1 cellular context compared by ENCODE assay signal in genomic region chr16:3020604-3021448, GRCh38.
TF ChIP-seq lines count a peak whose summit lies in the region.

No MANE protein-coding gene starts in this region.

TF ChIP-seq in HepG2, 621 proteins besides CTCF, POLR2A, EP300 and RAD21 (continued from another document and continues in another):
- no peak for TF ChIP-seq THAP7 (CRISPR knock-in tag; IDR thresholded peaks at IDR 0.05)
- TF ChIP-seq ZNF552 (CRISPR knock-in tag; IDR thresholded peaks at IDR 0.05; ENCODE audit: borderline replicate concordance): no peak; the same call in 1 of the 2 replicates
- TF ChIP-seq THYN1 (CRISPR knock-in tag; IDR thresholded peaks at IDR 0.05; ENCODE audit: borderline replicate concordance, low read depth): no peak
- no peak for TF ChIP-seq MATR3 (CRISPR knock-in tag; IDR thresholded peaks at IDR 0.05)
- no peak; the same call in 1 of the 2 replicates for TF ChIP-seq ZNF629 (CRISPR knock-in tag; conservative IDR thresholded peaks at IDR 0.05)
- no peak for TF ChIP-seq TRIM24 (CRISPR knock-in tag; IDR thresholded peaks at IDR 0.05)
- no peak for TF ChIP-seq HES4 (CRISPR knock-in tag; IDR thresholded peaks at IDR 0.05; ENCODE audit: borderline replicate concordance)
- TF ChIP-seq NFE2L1 (CRISPR knock-in tag; IDR thresholded peaks at IDR 0.05; ENCODE audit: borderline replicate concordance): 0 out of 2 replicates have a peak, but pooled peaks have one; percentile 47
- TF ChIP-seq THAP9 (CRISPR knock-in tag; IDR thresholded peaks at IDR 0.05; ENCODE audit: borderline replicate concordance): no peak
- 0 out of 2 replicates have a peak, but pooled peaks have one; percentile 27 for TF ChIP-seq ZSCAN9 (CRISPR knock-in tag; IDR thresholded peaks at IDR 0.05; ENCODE audit: borderline replicate concordance)
- TF ChIP-seq CBFB (CRISPR knock-in tag; IDR thresholded peaks at IDR 0.05): peak; percentile 45; the same call in 1 of the 2 replicates
- peak; percentile 61; the same call in 1 of the 2 replicates for TF ChIP-seq FOXP4 (CRISPR knock-in tag; IDR thresholded peaks at IDR 0.05)
- peak; percentile 75 for TF ChIP-seq ATF7 (IDR thresholded peaks at IDR 0.05)
- peak; percentile 99 for TF ChIP-seq ATF7 (CRISPR knock-in tag; IDR thresholded peaks at IDR 0.05)
- no peak for TF ChIP-seq XRCC5 (optimal IDR thresholded peaks at IDR 0.05; ENCODE audit: low read length)
- TF ChIP-seq ZNF430 (CRISPR knock-in tag; IDR thresholded peaks at IDR 0.05): no peak
- TF ChIP-seq CENPX (CRISPR knock-in tag; IDR thresholded peaks at IDR 0.05): no peak
- TF ChIP-seq STAT6 (CRISPR knock-in tag; IDR thresholded peaks at IDR 0.05; ENCODE audit: borderline replicate concordance): no peak
- TF ChIP-seq THAP8 (CRISPR knock-in tag; IDR thresholded peaks at IDR 0.05; ENCODE audit: borderline replicate concordance): no peak
- no peak for TF ChIP-seq RFXANK (CRISPR knock-in tag; IDR thresholded peaks at IDR 0.05)
- TF ChIP-seq SP2 (CRISPR knock-in tag; IDR thresholded peaks at IDR 0.05): no peak; the same call in none of the 2 replicates
- no peak for TF ChIP-seq ZBTB37 (CRISPR knock-in tag; IDR thresholded peaks at IDR 0.05)
- no peak for TF ChIP-seq IRF1 (CRISPR knock-in tag; IDR thresholded peaks at IDR 0.05; ENCODE audit: low read depth)
- TF ChIP-seq THAP11 (CRISPR knock-in tag; IDR thresholded peaks at IDR 0.05): peak; percentile 84
- no peak for TF ChIP-seq NFAT5 (CRISPR knock-in tag; IDR thresholded peaks at IDR 0.05)
- TF ChIP-seq SMARCE1 (IDR thresholded peaks at IDR 0.05; ENCODE audit: borderline replicate concordance): no peak
- peak; percentile 78; the same call in 1 of the 2 replicates for TF ChIP-seq MIER3 (CRISPR knock-in tag; IDR thresholded peaks at IDR 0.05; ENCODE audit: borderline replicate concordance)
- TF ChIP-seq FLYWCH1 (CRISPR knock-in tag; IDR thresholded peaks at IDR 0.05): 0 out of 2 replicates have a peak, but pooled peaks have one; percentile 17
- no peak for TF ChIP-seq DZIP1 (CRISPR knock-in tag; IDR thresholded peaks at IDR 0.05)
- no peak for TF ChIP-seq ZFP1 (CRISPR knock-in tag; IDR thresholded peaks at IDR 0.05)
- peak; percentile 53; the same call in 1 of the 2 replicates for TF ChIP-seq BCL3 (CRISPR knock-in tag; IDR thresholded peaks at IDR 0.05)
- peak; percentile 40; the same call in 1 of the 2 replicates for TF ChIP-seq GFI1 (CRISPR knock-in tag; IDR thresholded peaks at IDR 0.05; ENCODE audit: borderline replicate concordance)
- TF ChIP-seq ZNF569 (CRISPR knock-in tag; IDR thresholded peaks at IDR 0.05; ENCODE audit: borderline replicate concordance): no peak
- TF ChIP-seq ZNF543 (CRISPR knock-in tag; IDR thresholded peaks at IDR 0.05): no peak
- no peak for TF ChIP-seq HNRNPLL (IDR thresholded peaks at IDR 0.05; ENCODE audit: low read depth, low read length, poor library complexity, severe bottlenecking)
- TF ChIP-seq ZNF746 (CRISPR knock-in tag; IDR thresholded peaks at IDR 0.05): peak; percentile 99
- TF ChIP-seq TBP (CRISPR knock-in tag; IDR thresholded peaks at IDR 0.05): 0 out of 2 replicates have a peak, but pooled peaks have one; percentile 44
- TF ChIP-seq ZNF350 (CRISPR knock-in tag; IDR thresholded peaks at IDR 0.05; ENCODE audit: borderline replicate concordance, low read depth): peak; percentile 40; the same call in 1 of the 2 replicates
- no peak for TF ChIP-seq ZSCAN22 (CRISPR knock-in tag; IDR thresholded peaks at IDR 0.05)
- TF ChIP-seq ZNF570 (CRISPR knock-in tag; IDR thresholded peaks at IDR 0.05; ENCODE audit: borderline replicate concordance): 0 out of 2 replicates have a peak, but pooled peaks have one; percentile 21
